ENCODE assay signal across 8 cellular contexts in genomic region chr16:813204-813915, GRCh38. TPM values are rescaled to one million over a fixed set of nuclear protein-coding genes. Genes with fewer than 3 reads are reported as not detected.
A peak's percentile ranks its signal among the peaks of the same experiment; 100 is the strongest.
DNase-seq lines count a peak whose midpoint lies in the region; ATAC-seq and TF ChIP-seq lines count a peak whose summit lies in the region.

No MANE protein-coding gene starts in this region.

- DNase-seq in GM12864 (ENCODE audit: low read depth) (no peak), RPMI7951 (ENCODE audit: low read depth) (peak; percentile 13), hypothalamus (lab: John Stamatoyannopoulos, UW) (peak in 46 of 51 donors; percentile 4 to 79 (median 46)), smooth muscle cell (lab: John Stamatoyannopoulos, UW; ENCODE audit: unreplicated experiment) (peak; percentile 34), NCI-H2107 treated with DMSO at 0.1 percent for 48 hours (lab: John Stamatoyannopoulos, UW; ENCODE audit: unreplicated experiment) (no peak)
- DNase-seq in activated naive CD8-positive, alpha-beta T cell treated with anti-CD3 and anti-CD28 coated beads, Interleukin-2, amount 50 U/mL, for 16 hours (ENCODE audit: low read depth, low spot score): peak; percentile 32

- H3K27ac ChIP-seq in smooth muscle cell (ENCODE audit: low read depth): no peak overlapping the region

- no peaks in the 10 kb centered on the region for H3K36me3 ChIP-seq in smooth muscle cell (ENCODE audit: low read depth)

- H3K4me3 ChIP-seq in GM12864 (ENCODE audit: low read depth, low read length) (no peak overlapping the region), smooth muscle cell (peak overlapping the region; percentile 49)

- H3K27me3 ChIP-seq in smooth muscle cell (ENCODE audit: low read depth): no peaks in the 10 kb centered on the region

- H3K4me2 ChIP-seq in smooth muscle cell: peak overlapping the region; percentile 89

- H3K4me1 ChIP-seq in smooth muscle cell (ENCODE audit: low read depth): peaks cover 8% of the 10 kb centered on the region

- H2AFZ ChIP-seq in smooth muscle cell (ENCODE audit: low read depth): peak overlapping the region; percentile 23

- no peak overlapping the region for H3K9ac ChIP-seq in smooth muscle cell (ENCODE audit: low read depth)

- peak; percentile 59 for TF ChIP-seq CTCF in GM12864 (IDR thresholded peaks at IDR 0.05; ENCODE audit: low read depth, low read length, missing control alignments)
- TF ChIP-seq CTCF in smooth muscle cell (IDR thresholded peaks at IDR 0.05; ENCODE audit: borderline replicate concordance, insufficient read depth, poor library complexity, severe bottlenecking): peak; percentile 78

- no peaks in the 10 kb centered on the region for H3K79me2 ChIP-seq in smooth muscle cell (ENCODE audit: low read depth)

- 24% methylated on average over 58 of the region's 67 CpGs for WGBS in smooth muscle cell (ENCODE audit: low lambda C conversion rate)

- no peaks in the 10 kb centered on the region for H3F3A ChIP-seq in smooth muscle cell (ENCODE audit: low read depth)

- no peaks in the 10 kb centered on the region for H3K9me3 ChIP-seq in smooth muscle cell (replicated peaks; ENCODE audit: low read depth)

- ATAC-seq in GM18907 (IDR thresholded peaks at IDR 0.05; ENCODE audit: unreplicated experiment) (no peak), HG03196 (IDR thresholded peaks at IDR 0.05; ENCODE audit: unreplicated experiment) (no peak)

- H4K20me1 ChIP-seq in smooth muscle cell (ENCODE audit: low read depth): no peaks in the 10 kb centered on the region

RNA-seq across cellular contexts. Expression of gene GNG13, which starts 12.8 kb away (rescaled TPM):
- total RNA-seq in RPMI7951 (2014; rRNA removed; shearing (Covaris generic)): not detected in 2 replicates
- not detected in 2 replicates for total RNA-seq in smooth muscle cell
- not detected in 2 replicates for polyA plus RNA-seq in smooth muscle cell

RNA-seq across cellular contexts. Expression of gene CHTF18, which starts 24.9 kb away (rescaled TPM):
- 11.7 and 17.5 TPM in 2 replicates for total RNA-seq in RPMI7951 (2014; rRNA removed; shearing (Covaris generic))
- total RNA-seq in smooth muscle cell: 11.4 and 27.2 TPM in 2 replicates
- polyA plus RNA-seq in smooth muscle cell: 33.2 and 39.8 TPM in 2 replicates

RNA-seq across cellular contexts. Expression of gene RPUSD1, which starts 25.2 kb away (rescaled TPM):
- 12.6 and 21.0 TPM in 2 replicates for total RNA-seq in RPMI7951 (2014; rRNA removed; shearing (Covaris generic))
- 7.8 and 20.8 TPM in 2 replicates for total RNA-seq in smooth muscle cell
- polyA plus RNA-seq in smooth muscle cell: 20.8 and 27.4 TPM in 2 replicates

RNA-seq across cellular contexts. Expression of gene MSLN, which starts 52.8 kb away (rescaled TPM):
- 0.10 TPM in 1 of 2 replicates, not detected in the other for total RNA-seq in RPMI7951 (2014; rRNA removed; shearing (Covaris generic))
- total RNA-seq in smooth muscle cell: 0.18 and 3.7 TPM in 2 replicates
- 0.26 and 1.2 TPM in 2 replicates for polyA plus RNA-seq in smooth muscle cell

Comparison
In these comparisons a context has a peak if more than half of its experiments do, and no peak if none do; other contexts are left out.
1. DNase-seq: peak in RPMI7951 (single experiment), activated naive CD8-positive, alpha-beta T cell treated with anti-CD3 and anti-CD28 coated beads, Interleukin-2, amount 50 U/mL, for 16 hours (single experiment), hypothalamus (46 of 51) and smooth muscle cell (single experiment); none in GM12864 (single experiment) and NCI-H2107 treated with DMSO at 0.1 percent for 48 hours (single experiment).